In the genomic region with DNA sequence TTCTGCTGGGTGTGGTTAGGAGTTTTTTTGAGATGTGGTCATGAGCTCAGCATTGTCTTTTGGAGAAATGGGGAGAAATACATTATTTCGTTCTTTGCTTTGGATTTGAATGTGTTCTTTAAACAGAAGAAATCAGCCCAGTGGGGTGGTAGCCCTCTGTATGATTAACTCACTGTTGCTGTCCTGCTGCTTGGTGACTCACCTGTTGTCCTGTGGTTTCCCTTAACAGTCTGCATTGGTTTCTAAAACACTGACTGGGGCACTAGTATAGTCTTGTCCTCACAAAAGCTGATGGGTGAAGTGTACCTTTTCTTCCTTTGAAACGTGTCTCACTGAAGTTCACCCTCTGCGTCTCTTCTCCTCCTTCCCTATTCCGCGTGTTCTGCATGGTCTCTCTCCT, we compare ENCODE assay signal across 9 cellular contexts.
DNase-seq lines count a peak whose midpoint lies in the region; ATAC-seq and TF ChIP-seq lines count a peak whose summit lies in the region.
"Had no signal": no experiment of that assay in that cellular context is flagged by ENCODE, and none has a peak within 500 bp of the region (broad histone marks: within the 10 kb centered on the region; RNA-seq: fewer than 3 reads in every experiment).

No MANE protein-coding gene starts in this region.

- no peak overlapping the region for H3K4me3 ChIP-seq in heart left ventricle

- peaks cover 0 to 92% (median 34%) of the 10 kb centered on the region in 9 donors for H3K36me3 ChIP-seq in heart left ventricle

- intact Hi-C loops in head of caudate nucleus (cut with DNase I) = no loop called here
- intact Hi-C loops in heart left ventricle (cut with DNase I) = loop anchor here in 3 of 10 donors (1.0 to 10.0 kb wide), 5 partner anchors 23 to 679 kb away; no protein-coding TSS in a partner anchor
- intact Hi-C loops in Right ventricle myocardium superior (cut with DNase I) = no loop called here

- H3K9me3 ChIP-seq in heart left ventricle = no peaks in the 10 kb centered on the region

- H3K4me1 ChIP-seq in heart left ventricle = peaks cover 0 to 1% (median 0%) of the 10 kb centered on the region in 12 donors

- WGBS in heart left ventricle, 4 donors = 89 to 95% (median 93%) methylated on average over 5 of the region's 5 CpGs

- no peak for TF ChIP-seq CTCF in heart left ventricle (IDR thresholded peaks at IDR 0.05)

- peak; percentile 54 for DNase-seq in Daoy (ENCODE audit: low read depth)
- DNase-seq in HK-2 (ENCODE audit: unreplicated experiment) = peak; percentile 38
- DNase-seq in fibroblast of peridontal ligament (ENCODE audit: extremely low read depth) = peak; percentile 6
- no peak for DNase-seq in head of caudate nucleus
- DNase-seq in heart left ventricle = no peak
- DNase-seq in Right ventricle myocardium superior = no peak
- no peak for DNase-seq in activated gamma-delta T cell (lab: John Stamatoyannopoulos, UW)
- DNase-seq: activated effector memory CD4-positive, alpha-beta T cell treated with anti-CD3 and anti-CD28 coated beads, Interleukin-2, amount 50 U/mL, for 16 hours had no signal

- H3K27ac ChIP-seq in heart left ventricle = no peak overlapping the region

- TF ChIP-seq POLR2A in heart left ventricle (IDR thresholded peaks at IDR 0.05) = no peak

- H3K27me3 ChIP-seq in heart left ventricle = no peaks in the 10 kb centered on the region

- peak; percentile 88 for ATAC-seq in GM21825 (IDR thresholded peaks at IDR 0.05; ENCODE audit: unreplicated experiment)
- ATAC-seq in heart left ventricle = no peak
- ATAC-seq in Right ventricle myocardium superior (ENCODE audit: poor library complexity) = no peak

Comparison
In these comparisons a context has a peak if more than half of its experiments do, and no peak if none do; other contexts are left out.
1. DNase-seq: peak in Daoy (single experiment), HK-2 (single experiment) and fibroblast of peridontal ligament (single experiment); none in head of caudate nucleus (0 of 42), heart left ventricle (0 of 5), Right ventricle myocardium superior (single experiment) and activated gamma-delta T cell (single experiment).